28 cellular contexts compared by ENCODE assay signal in genomic region chr1:174678657-174679056, GRCh38.
"Had no signal": no experiment of that assay in that cellular context is flagged by ENCODE, and none has a peak within 500 bp of the region (broad histone marks: within the 10 kb centered on the region; RNA-seq: fewer than 3 reads in every experiment).

No MANE protein-coding gene starts in this region.

- H3K36me3 ChIP-seq: adrenal gland, esophagus squamous epithelium, gastroesophageal sphincter had no signal

- H3K9me3 Mint-ChIP-seq: activated CD8-positive, alpha-beta T cell treated with anti-CD3 and anti-CD28 coated beads for 36 hours; activated naive CD4-positive, alpha-beta T cell treated with anti-CD3 and anti-CD28 coated beads for 36 hours; activated naive CD4-positive, alpha-beta T cell treated with anti-CD3 and anti-CD28 coated beads, Interleukin-2, amount 50 U/mL, for 24 hours; activated naive CD8-positive, alpha-beta T cell treated with anti-CD3 and anti-CD28 coated beads for 36 hours; activated naive CD8-positive, alpha-beta T cell treated with anti-CD3 and anti-CD28 coated beads, Interleukin-2, amount 50 U/mL, for 24 hours; activated T-cell treated with anti-CD3 and anti-CD28 coated beads, Interleukin-2, amount 50 U/mL, for 4 hours; activated T-helper 17 cell treated with anti-CD3 and anti-CD28 coated beads, Interleukin-2, amount 50 U/mL, for 72 hours had no signal

- H3K4me1 ChIP-seq: adrenal gland, body of pancreas, esophagus squamous epithelium had no signal

- FAIRE-seq: colon, endometrium, endothelial cell of umbilical vein had no signal

- H3K27ac ChIP-seq: adrenal gland, body of pancreas, epithelial cell of prostate, esophagus squamous epithelium, gastroesophageal sphincter had no signal

- DNase-seq: activated CD4-positive, alpha-beta T cell treated with anti-CD3 and anti-CD28 coated beads for 48 hours; activated CD4-positive, alpha-beta T cell treated with anti-CD3 and anti-CD28 coated beads, Interleukin-2, amount 50 U/mL, for 1 hour; activated CD4-positive, alpha-beta T cell treated with anti-CD3 and anti-CD28 coated beads, Interleukin-2, amount 50 U/mL, for 48 hours; activated CD8-positive, alpha-beta memory T cell treated with anti-CD3 and anti-CD28 coated beads for 24 hours; activated CD8-positive, alpha-beta T cell treated with anti-CD3 and anti-CD28 coated beads for 36 hours; activated effector memory CD4-positive, alpha-beta T cell treated with Interleukin-2 at 50 U/mL for 16 hours; activated gamma-delta T cell treated with Interleukin-2 at 50 U/mL for 16 hours; activated naive CD4-positive, alpha-beta T cell treated with anti-CD3 and anti-CD28 coated beads for 36 hours; activated naive CD8-positive, alpha-beta T cell treated with anti-CD3 and anti-CD28 coated beads for 36 hours; activated naive CD8-positive, alpha-beta T cell treated with anti-CD3 and anti-CD28 coated beads, Interleukin-2, amount 50 U/mL, for 24 hours; activated T-cell treated with anti-CD3 and anti-CD28 coated beads, Interleukin-2, amount 50 U/mL, for 4 hours; adrenal gland; amygdala; body of pancreas; caudate nucleus; cortex of kidney; effector CD8-positive, alpha-beta T cell; esophagus squamous epithelium; foreskin melanocyte; T-helper 1 cell; T-helper 2 cell had no signal

- H3K9me3 ChIP-seq: adrenal gland, body of pancreas, esophagus squamous epithelium, gastroesophageal sphincter had no signal

- ATAC-seq: activated CD8-positive, alpha-beta T cell treated with anti-CD3 and anti-CD28 coated beads for 36 hours; activated naive CD8-positive, alpha-beta T cell treated with anti-CD3 and anti-CD28 coated beads, Interleukin-2, amount 50 U/mL, for 24 hours; activated T-cell treated with anti-CD3 and anti-CD28 coated beads, Interleukin-2, amount 50 U/mL, for 4 hours; activated T-helper 17 cell treated with anti-CD3 and anti-CD28 coated beads, Interleukin-2, amount 50 U/mL, for 72 hours; body of pancreas; gastroesophageal sphincter had no signal

- H3K27me3 Mint-ChIP-seq: activated CD8-positive, alpha-beta T cell treated with anti-CD3 and anti-CD28 coated beads for 36 hours; activated naive CD4-positive, alpha-beta T cell treated with anti-CD3 and anti-CD28 coated beads, Interleukin-2, amount 50 U/mL, for 24 hours; activated naive CD8-positive, alpha-beta T cell treated with anti-CD3 and anti-CD28 coated beads for 36 hours; activated naive CD8-positive, alpha-beta T cell treated with anti-CD3 and anti-CD28 coated beads, Interleukin-2, amount 50 U/mL, for 24 hours; activated T-helper 17 cell treated with anti-CD3 and anti-CD28 coated beads, Interleukin-2, amount 50 U/mL, for 72 hours had no signal

- H3K27me3 ChIP-seq: adrenal gland, body of pancreas, esophagus squamous epithelium, gastroesophageal sphincter had no signal

- H3K4me3 ChIP-seq: adrenal gland, body of pancreas, esophagus squamous epithelium, gastroesophageal sphincter had no signal

- H3K4me1 Mint-ChIP-seq: activated naive CD4-positive, alpha-beta T cell treated with anti-CD3 and anti-CD28 coated beads, Interleukin-2, amount 50 U/mL, for 24 hours; activated naive CD8-positive, alpha-beta T cell treated with anti-CD3 and anti-CD28 coated beads for 36 hours; activated naive CD8-positive, alpha-beta T cell treated with anti-CD3 and anti-CD28 coated beads, Interleukin-2, amount 50 U/mL, for 24 hours; activated T-helper 17 cell treated with anti-CD3 and anti-CD28 coated beads, Interleukin-2, amount 50 U/mL, for 72 hours had no signal

- H3K27ac Mint-ChIP-seq: activated CD8-positive, alpha-beta T cell treated with anti-CD3 and anti-CD28 coated beads for 36 hours; activated naive CD4-positive, alpha-beta T cell treated with anti-CD3 and anti-CD28 coated beads for 36 hours; activated naive CD4-positive, alpha-beta T cell treated with anti-CD3 and anti-CD28 coated beads, Interleukin-2, amount 50 U/mL, for 24 hours; activated naive CD8-positive, alpha-beta T cell treated with anti-CD3 and anti-CD28 coated beads for 36 hours; activated naive CD8-positive, alpha-beta T cell treated with anti-CD3 and anti-CD28 coated beads, Interleukin-2, amount 50 U/mL, for 24 hours; activated T-helper 17 cell treated with anti-CD3 and anti-CD28 coated beads, Interleukin-2, amount 50 U/mL, for 72 hours had no signal

- H3K4me3 Mint-ChIP-seq: activated CD8-positive, alpha-beta T cell treated with anti-CD3 and anti-CD28 coated beads for 36 hours; activated naive CD4-positive, alpha-beta T cell treated with anti-CD3 and anti-CD28 coated beads for 36 hours; activated naive CD4-positive, alpha-beta T cell treated with anti-CD3 and anti-CD28 coated beads, Interleukin-2, amount 50 U/mL, for 24 hours; activated naive CD8-positive, alpha-beta T cell treated with anti-CD3 and anti-CD28 coated beads for 36 hours; activated naive CD8-positive, alpha-beta T cell treated with anti-CD3 and anti-CD28 coated beads, Interleukin-2, amount 50 U/mL, for 24 hours; activated T-cell treated with anti-CD3 and anti-CD28 coated beads, Interleukin-2, amount 50 U/mL, for 4 hours; activated T-helper 17 cell treated with anti-CD3 and anti-CD28 coated beads, Interleukin-2, amount 50 U/mL, for 72 hours had no signal
